8 cellular contexts compared by ENCODE assay signal in the genomic region with DNA sequence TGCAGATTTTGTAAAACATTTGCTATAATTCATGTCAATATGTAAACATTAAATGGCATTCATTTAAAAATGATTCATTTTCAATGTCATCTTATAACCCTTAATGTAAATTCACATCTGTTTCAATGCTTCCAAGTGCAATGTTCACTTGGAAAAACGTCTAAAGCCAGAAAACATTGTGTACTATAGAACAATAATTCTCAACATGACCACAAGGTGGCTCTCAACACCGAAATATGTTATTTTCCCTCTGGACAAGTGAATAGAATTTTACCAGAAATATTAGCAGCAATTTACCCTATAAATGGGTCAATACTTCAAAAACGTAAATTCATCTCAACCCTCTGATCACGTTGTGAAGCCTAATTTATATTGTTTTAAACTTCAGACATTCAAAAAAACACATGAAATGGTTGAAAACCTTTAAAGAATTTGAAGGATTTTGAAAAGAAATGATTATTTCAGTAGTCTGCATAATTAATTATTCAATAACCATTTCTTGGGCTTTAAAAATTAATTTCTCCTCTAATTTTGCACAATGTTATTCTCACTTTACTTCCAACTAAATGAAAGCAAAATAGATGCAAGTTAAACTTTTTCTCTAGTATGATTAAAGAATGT. TPM values are rescaled to one million over a fixed set of nuclear protein-coding genes. Genes with fewer than 3 reads are reported as not detected.
A peak's percentile ranks its signal among the peaks of the same experiment; 100 is the strongest.
DNase-seq lines count a peak whose midpoint lies in the region; ATAC-seq and TF ChIP-seq lines count a peak whose summit lies in the region.

No MANE protein-coding gene starts in this region.

- H3F3A ChIP-seq in Loucy (ENCODE audit: low read depth), result no peaks in the 10 kb centered on the region

- no peak for TF ChIP-seq POLR2A in GM18505 (IDR thresholded peaks at IDR 0.05; ENCODE audit: borderline replicate concordance, extremely low read depth, insufficient read depth, insufficient read length)

- no peak overlapping the region for H3K9ac ChIP-seq in Loucy (ENCODE audit: low read depth, low read length, poor library complexity, severe bottlenecking)

- intact Hi-C loops in tibial artery (cut with DNase I; ENCODE audit: low total_unique reads), result no loop called here

- no peaks in the 10 kb centered on the region for H3K4me1 Mint-ChIP-seq in activated T-cell treated with anti-CD3 and anti-CD28 coated beads, Interleukin-2, amount 50 U/mL, for 72 hours (ENCODE audit: low read depth)

- H3K27me3 Mint-ChIP-seq in activated T-cell treated with anti-CD3 and anti-CD28 coated beads, Interleukin-2, amount 50 U/mL, for 72 hours (ENCODE audit: low read depth), result no peaks in the 10 kb centered on the region

- POLR2A ChIA-PET in AG04450 (lab: Yijun Ruan, JAX), result no interaction called here

- peak; percentile 59 for TF ChIP-seq CTCF in AG04450 (IDR thresholded peaks at IDR 0.05; ENCODE audit: low read depth, low read length)
- TF ChIP-seq CTCF in Loucy (conservative IDR thresholded peaks at IDR 0.05; ENCODE audit: low read length), result peak; percentile 76
- peak; percentile 71 for TF ChIP-seq CTCF in foreskin keratinocyte (conservative IDR thresholded peaks at IDR 0.05)
- TF ChIP-seq CTCF in tibial artery (IDR thresholded peaks at IDR 0.05), result peak; percentile 44 to 46

- DNase-seq in AG04450 (ENCODE audit: low read depth, low spot score) (no peak), SK-N-DZ (ENCODE audit: low spot score) (peak; percentile 58), foreskin keratinocyte (peak in 1 of 2 donors; percentile 8), tibial artery (no peak)
- no peak for DNase-seq in activated T-cell treated with anti-CD3 and anti-CD28 coated beads, Interleukin-2, amount 50 U/mL, for 72 hours

- no peak overlapping the region for H3K27ac ChIP-seq in AG04450 (ENCODE audit: low read depth, low read length)
- no peak overlapping the region for H3K27ac ChIP-seq in foreskin keratinocyte
- no peak overlapping the region for H3K27ac ChIP-seq in tibial artery

- H3K9me3 Mint-ChIP-seq in activated T-cell treated with anti-CD3 and anti-CD28 coated beads, Interleukin-2, amount 50 U/mL, for 72 hours, result no peaks in the 10 kb centered on the region

- H3K9me3 ChIP-seq in AG04450 (ENCODE audit: control insufficient read depth, insufficient read depth, low read length) (no peaks in the 10 kb centered on the region), Loucy (ENCODE audit: insufficient read depth, low read depth, low read length) (no peaks in the 10 kb centered on the region), tibial artery (no peaks in the 10 kb centered on the region)

- H3K4me1 ChIP-seq in Loucy (ENCODE audit: insufficient read depth, low read length, poor library complexity, severe bottlenecking) (no peaks in the 10 kb centered on the region), foreskin keratinocyte (no peaks in the 10 kb centered on the region), tibial artery (no peaks in the 10 kb centered on the region)

- H4K20me1 ChIP-seq in Loucy (ENCODE audit: insufficient read depth, low read length, poor library complexity, severe bottlenecking), result no peaks in the 10 kb centered on the region

- no peak overlapping the region for H2AFZ ChIP-seq in Loucy (ENCODE audit: low read length)

- CTCF ChIA-PET in AG04450 (lab: Charles Lee), result no interaction called here

- H3K36me3 Mint-ChIP-seq in activated T-cell treated with anti-CD3 and anti-CD28 coated beads, Interleukin-2, amount 50 U/mL, for 72 hours (ENCODE audit: insufficient read depth in 2 of 2), result no peaks in the 10 kb centered on the region

- H3K36me3 ChIP-seq in Loucy (ENCODE audit: insufficient read depth, low read length), result no peaks in the 10 kb centered on the region
- no peaks in the 10 kb centered on the region for H3K36me3 ChIP-seq in tibial artery

- no peak overlapping the region for H3K27ac Mint-ChIP-seq in activated T-cell treated with anti-CD3 and anti-CD28 coated beads, Interleukin-2, amount 50 U/mL, for 72 hours

- H3K79me2 ChIP-seq in Loucy (ENCODE audit: insufficient read depth, low read length), result no peaks in the 10 kb centered on the region

- peak; percentile 70 for ATAC-seq in GM18505 (IDR thresholded peaks at IDR 0.05; ENCODE audit: unreplicated experiment)
- peak; percentile 41 for ATAC-seq in foreskin keratinocyte
- ATAC-seq in activated T-cell treated with anti-CD3 and anti-CD28 coated beads, Interleukin-2, amount 50 U/mL, for 72 hours (replicated peaks in 1 of 2), result no peak
- no peak for ATAC-seq in GM18907 (IDR thresholded peaks at IDR 0.05; ENCODE audit: unreplicated experiment)

- H3K27me3 ChIP-seq in AG04450 (ENCODE audit: control insufficient read depth, insufficient read depth, low read length), result no peaks in the 10 kb centered on the region
- H3K27me3 ChIP-seq in Loucy (ENCODE audit: insufficient read depth, low read length, poor library complexity, severe bottlenecking), result no peaks in the 10 kb centered on the region
- no peaks in the 10 kb centered on the region for H3K27me3 ChIP-seq in foreskin keratinocyte
- no peaks in the 10 kb centered on the region for H3K27me3 ChIP-seq in tibial artery

- no peaks in the 10 kb centered on the region for H3K9me2 ChIP-seq in Loucy (replicated peaks; ENCODE audit: low read depth, low read length)

- no peak overlapping the region for H3K4me2 ChIP-seq in Loucy (ENCODE audit: low read depth, low read length, poor library complexity, severe bottlenecking)

- no peak overlapping the region for H3K4me3 ChIP-seq in AG04450 (ENCODE audit: low read depth, low read length)
- H3K4me3 ChIP-seq in Loucy (ENCODE audit: low read length, poor library complexity, severe bottlenecking), result no peak overlapping the region
- no peak overlapping the region for H3K4me3 ChIP-seq in tibial artery

- no peak overlapping the region for H3K4me3 Mint-ChIP-seq in activated T-cell treated with anti-CD3 and anti-CD28 coated beads, Interleukin-2, amount 50 U/mL, for 72 hours

RNA-seq across cellular contexts. Expression of gene CDH10, which starts 11.0 kb away (rescaled TPM):
- polyA plus RNA-seq in AG04450 (2011; rRNA removed) (not detected in 2 replicates), foreskin keratinocyte (0.02 and 0.17 TPM in 2 replicates)
- polyA minus RNA-seq in AG04450 (2011; rRNA and poly(A)+ RNA removed), result not detected in 2 replicates
- polyA plus RNA-seq in SK-N-DZ (2014; cell fraction: cytosol; rRNA removed), result 4.9 and 5.3 TPM in 2 replicates
- polyA plus RNA-seq in SK-N-DZ (2014; cell fraction: nucleus; rRNA removed), result 6.4 and 7.2 TPM in 2 replicates
- 0.11 and 0.24 TPM in 2 replicates for total RNA-seq in foreskin keratinocyte
- not detected for total RNA-seq in activated T-cell treated with anti-CD3 and anti-CD28 coated beads, Interleukin-2, amount 50 U/mL, for 72 hours

Comparison
In these comparisons a context has a peak if more than half of its experiments do, and no peak if none do; other contexts are left out.
1. ATAC-seq: peak in GM18505 (single experiment) and foreskin keratinocyte (single experiment); none in activated T-cell treated with anti-CD3 and anti-CD28 coated beads, Interleukin-2, amount 50 U/mL, for 72 hours (0 of 2) and GM18907 (single experiment).
2. Peak in every context shown above with its lines, with median percentiles within 50 percentile points of each other: CTCF ChIP-seq.